In the genomic region with DNA sequence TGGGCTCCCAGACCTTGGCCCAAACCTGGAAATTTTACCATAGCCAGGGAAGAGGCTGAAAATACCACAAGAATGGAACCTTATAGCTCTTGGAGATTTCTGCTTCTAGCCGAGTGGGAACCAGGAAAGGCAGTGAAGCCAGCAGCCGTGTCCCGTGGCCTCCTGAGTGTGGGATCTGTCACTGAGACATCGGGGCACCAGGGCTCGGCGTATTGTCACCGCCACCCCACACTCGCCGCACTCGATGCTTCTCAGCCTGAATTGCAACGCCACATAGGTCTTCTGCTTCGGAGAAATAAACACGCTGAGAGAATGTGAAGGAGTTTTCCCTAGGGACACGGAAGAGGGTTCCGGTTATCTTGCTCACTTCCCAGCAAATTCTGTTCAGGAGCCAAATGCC, we compare ENCODE assay signal across 21 cellular contexts.
DNase-seq lines count a peak whose midpoint lies in the region; ATAC-seq, FAIRE-seq and TF ChIP-seq lines count a peak whose summit lies in the region.
"Had no signal": no experiment of that assay in that cellular context is flagged by ENCODE, and none has a peak within 500 bp of the region (broad histone marks: within the 10 kb centered on the region; RNA-seq: fewer than 3 reads in every experiment).

No MANE protein-coding gene starts in this region.

- H2BK15ac ChIP-seq in neuronal stem cell (ENCODE audit: low read length), result peak overlapping the region; percentile 13

- no peak overlapping the region for H3K4ac ChIP-seq in neuronal stem cell (ENCODE audit: low read length)

- peak; percentile 7 for DNase-seq in left ventricle myocardium superior
- no peak for DNase-seq in Right ventricle myocardium superior
- peak; percentile 59 for DNase-seq in kidney
- no peak for DNase-seq in neuronal stem cell (ENCODE audit: low spot score)
- DNase-seq in NCI-H748 treated with DMSO at 0.1 percent for 48 hours (lab: John Stamatoyannopoulos, UW), result no peak
- DNase-seq in glomerular visceral epithelial cell (ENCODE audit: extremely low spot score), result no peak
- no peak for DNase-seq in Karpas-422
- DNase-seq: ACHN; BE2C; C1 segment of cervical spinal cord; CD4-positive, CD25-positive, alpha-beta regulatory T cell; COR-L47; DMS 273 treated with DMSO at 0.1 percent for 48 hours; GOT3; H9; IMR-90 had no signal

- no peak overlapping the region for H3K14ac ChIP-seq in neuronal stem cell (ENCODE audit: low read length)

- peak overlapping the region; percentile 93 for H2BK12ac ChIP-seq in neuronal stem cell (ENCODE audit: low read length)

- WGBS in neuronal stem cell (ENCODE audit: extremely low coverage in 2 of 2, insufficient read length in 2 of 2, insufficient replicate concordance in 1 of 2), 2 donors, result no CpG with 5 or more reads among the region's 15 CpGs

- no peak for ATAC-seq in left ventricle myocardium superior
- no peak for ATAC-seq in Right ventricle myocardium superior (ENCODE audit: poor library complexity)

- no peak for FAIRE-seq in kidney (lab: Jason Lieb, UNC)
- FAIRE-seq: A204.1, G401.6, GM12891, GM19239, HTR-8/SVneo had no signal

- H3K79me1 ChIP-seq in neuronal stem cell (ENCODE audit: low read depth, low read length), result no peaks in the 10 kb centered on the region

- H4K91ac ChIP-seq in neuronal stem cell (ENCODE audit: low read depth, low read length, poor library complexity), result no peak overlapping the region

- H4K8ac ChIP-seq in neuronal stem cell (ENCODE audit: low read depth, low read length), result no peak overlapping the region

- H3K4me3 ChIP-seq in kidney (ENCODE audit: low read length in 2 of 2), result no peak overlapping the region
- H3K4me3 ChIP-seq in neuronal stem cell (ENCODE audit: low read length in 2 of 2), result no peak overlapping the region
- H3K4me3 ChIP-seq in Karpas-422 (ENCODE audit: low read length), result no peak overlapping the region

- H3K18ac ChIP-seq in neuronal stem cell (ENCODE audit: low read length), result peak overlapping the region; percentile 50

- H3K4me1 ChIP-seq in kidney (ENCODE audit: control insufficient read depth in 1 of 2, insufficient read depth in 1 of 2, low read depth in 1 of 2, low read length in 2 of 2) (no peaks in the 10 kb centered on the region), neuronal stem cell (ENCODE audit: control insufficient read depth in 2 of 2, insufficient read depth in 1 of 2, low read depth in 1 of 2, low read length in 2 of 2) (peaks cover 33 to 41% of the 10 kb centered on the region in 2 donors), Karpas-422 (ENCODE audit: low read length) (no peaks in the 10 kb centered on the region)
- H3K4me1 ChIP-seq: BE2C had no signal

- TF ChIP-seq CTCF in kidney (IDR thresholded peaks at IDR 0.05; ENCODE audit: borderline replicate concordance, extremely low read depth, insufficient read depth), result no peak

- H3K27me3 ChIP-seq in neuronal stem cell (ENCODE audit: control insufficient read depth in 3 of 3, insufficient read depth in 3 of 3, low read depth in 1 of 3, low read length in 3 of 3) (peaks cover 0 to 8% (median 0%) of the 10 kb centered on the region in 3 experiments), Karpas-422 (ENCODE audit: low read length) (no peaks in the 10 kb centered on the region)
- H3K27me3 ChIP-seq: BE2C had no signal

- peak overlapping the region; percentile 10 for H2BK5ac ChIP-seq in neuronal stem cell (ENCODE audit: low read length)

- H3K9ac ChIP-seq in kidney (ENCODE audit: low read length in 2 of 2) (no peak overlapping the region), neuronal stem cell (ENCODE audit: low read depth, low read length, poor library complexity) (no peak overlapping the region), Karpas-422 (ENCODE audit: low read length) (no peak overlapping the region)

- H3K36me3 ChIP-seq in kidney (ENCODE audit: control insufficient read depth in 1 of 2, insufficient read depth in 2 of 2, low read length in 2 of 2) (no peaks in the 10 kb centered on the region), neuronal stem cell (replicated peaks in 1 of 2; ENCODE audit: control insufficient read depth in 2 of 2, insufficient read depth in 2 of 2, low read length in 2 of 2) (peaks cover 0 to 2% of the 10 kb centered on the region in 2 donors), Karpas-422 (ENCODE audit: insufficient read depth, low read length) (no peaks in the 10 kb centered on the region)
- H3K36me3 ChIP-seq: BE2C had no signal

- H4K20me1 ChIP-seq in Karpas-422 (ENCODE audit: insufficient read depth, low read depth, low read length), result no peaks in the 10 kb centered on the region

- H2AFZ ChIP-seq in neuronal stem cell (ENCODE audit: low read length) (no peak overlapping the region), Karpas-422 (ENCODE audit: low read length) (no peak overlapping the region)

- H3K27ac ChIP-seq in kidney (ENCODE audit: low read depth in 2 of 2, low read length in 2 of 2), result no peak overlapping the region
- H3K27ac ChIP-seq in neuronal stem cell (replicated peaks; ENCODE audit: low read length), result no peak overlapping the region
- H3K27ac ChIP-seq in Karpas-422 (ENCODE audit: low read length), result no peak overlapping the region

- intact Hi-C loops in left ventricle myocardium superior (cut with micrococcal nuclease), result no loop called here
- intact Hi-C loops in Right ventricle myocardium superior (cut with DNase I), result no loop called here
- intact Hi-C loops in kidney (cut with DNase I), result no loop called here

- no peaks in the 10 kb centered on the region for H3K9me2 ChIP-seq in Karpas-422 (replicated peaks; ENCODE audit: insufficient read depth, low read length)

- H3K79me2 ChIP-seq in Karpas-422 (ENCODE audit: low read length), result no peaks in the 10 kb centered on the region

- no peak overlapping the region for H3K4me2 ChIP-seq in neuronal stem cell (ENCODE audit: insufficient read depth, low read length, poor library complexity, severe bottlenecking)
- no peak overlapping the region for H3K4me2 ChIP-seq in Karpas-422 (ENCODE audit: low read depth, low read length, poor library complexity, severe bottlenecking)

- H2AK5ac ChIP-seq in neuronal stem cell (ENCODE audit: low read depth, low read length), result peak overlapping the region; percentile 58

- H3K23ac ChIP-seq in neuronal stem cell (ENCODE audit: low read depth, low read length, poor library complexity), result no peak overlapping the region

- no peaks in the 10 kb centered on the region for H3K9me3 ChIP-seq in kidney (ENCODE audit: control insufficient read depth in 1 of 2, low read length in 2 of 2)
- H3K9me3 ChIP-seq in neuronal stem cell (replicated peaks in 1 of 2; ENCODE audit: control insufficient read depth in 2 of 2, insufficient read depth in 1 of 2, low read depth in 1 of 2, low read length in 2 of 2), result no peaks in the 10 kb centered on the region
- no peaks in the 10 kb centered on the region for H3K9me3 ChIP-seq in Karpas-422 (ENCODE audit: low read length)
- H3K9me3 ChIP-seq: BE2C had no signal

- no peak overlapping the region for H2BK120ac ChIP-seq in neuronal stem cell (ENCODE audit: low read depth, low read length)

Comparison
In these comparisons a context has a peak if more than half of its experiments do, and no peak if none do; other contexts are left out.
1. DNase-seq: peak in left ventricle myocardium superior (single experiment) and kidney (single experiment); none in Right ventricle myocardium superior (single experiment), neuronal stem cell (single experiment), NCI-H748 treated with DMSO at 0.1 percent for 48 hours (single experiment), glomerular visceral epithelial cell (single experiment) and Karpas-422 (single experiment).